In the genomic region with DNA sequence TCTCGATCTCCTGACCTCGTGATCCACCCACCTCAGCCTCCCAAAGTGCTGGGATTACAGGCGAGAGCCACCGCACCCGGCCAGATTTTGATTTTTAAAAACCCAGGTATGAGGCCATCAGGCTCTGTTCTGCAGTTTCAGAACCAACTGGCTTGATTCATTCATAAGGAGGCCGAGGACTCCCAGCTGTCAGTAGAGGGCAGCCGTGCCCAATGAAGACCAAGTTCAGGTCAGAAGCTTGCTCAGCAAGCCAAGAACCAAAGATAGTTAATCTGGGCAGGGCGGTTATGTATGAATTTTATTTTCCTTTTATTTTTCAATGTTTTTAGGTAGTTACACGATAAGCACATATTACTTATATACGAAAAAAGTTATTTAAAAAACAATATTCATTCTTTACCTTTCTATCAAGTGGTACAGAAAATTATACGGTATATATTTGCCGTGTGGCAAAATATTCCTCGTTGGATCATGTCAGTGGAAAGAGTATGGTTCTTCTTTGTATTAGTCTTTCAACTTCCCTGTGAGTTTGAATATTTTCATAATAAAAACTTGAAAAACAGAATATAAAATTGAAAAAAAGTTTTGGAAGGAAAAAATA, we compare ENCODE assay signal across 8 cellular contexts. TPM values are rescaled to one million over a fixed set of nuclear protein-coding genes. Genes with fewer than 3 reads are reported as not detected.
DNase-seq lines count a peak whose midpoint lies in the region; ATAC-seq and TF ChIP-seq lines count a peak whose summit lies in the region.

No MANE protein-coding gene starts in this region.

- H3K4me1 Mint-ChIP-seq in activated CD8-positive, alpha-beta memory T cell treated with anti-CD3 and anti-CD28 coated beads, Interleukin-2, amount 10 ng/mL, durations not matched to agents 7 days and 5 days, result peaks cover 11% of the 10 kb centered on the region
- peaks cover 34% of the 10 kb centered on the region for H3K4me1 Mint-ChIP-seq in stimulated activated memory B cell treated with anti-CD40 and anti-IgM and Interleukin-4, amounts not matched to agents 10 μg/mL and 1 μg/mL and 100 μg/mL, for 72 hours

- H3K36me3 Mint-ChIP-seq in activated CD8-positive, alpha-beta memory T cell treated with anti-CD3 and anti-CD28 coated beads, Interleukin-2, amount 10 ng/mL, durations not matched to agents 7 days and 5 days, result peaks cover 6% of the 10 kb centered on the region
- H3K36me3 Mint-ChIP-seq in stimulated activated memory B cell treated with anti-CD40 and anti-IgM and Interleukin-4, amounts not matched to agents 10 μg/mL and 1 μg/mL and 100 μg/mL, for 72 hours, result peaks cover 7% of the 10 kb centered on the region

- no peak overlapping the region for H3K4me3 Mint-ChIP-seq in activated CD8-positive, alpha-beta memory T cell treated with anti-CD3 and anti-CD28 coated beads, Interleukin-2, amount 10 ng/mL, durations not matched to agents 7 days and 5 days
- no peak overlapping the region for H3K4me3 Mint-ChIP-seq in stimulated activated memory B cell treated with anti-CD40 and anti-IgM and Interleukin-4, amounts not matched to agents 10 μg/mL and 1 μg/mL and 100 μg/mL, for 72 hours

- DNase-seq in GDM1 (lab: John Stamatoyannopoulos, UW) (peak; percentile 18), HCEC 1CT (peak; percentile 78), NCI-H446 treated with DMSO at 0.1 percent for 48 hours (lab: John Stamatoyannopoulos, UW) (peak; percentile 45), epithelial cell of esophagus (ENCODE audit: low read depth) (peak; percentile 88), myocyte (ENCODE audit: low read depth) (peak; percentile 87)
- peak; percentile 83 for DNase-seq in activated CD8-positive, alpha-beta memory T cell treated with anti-CD3 and anti-CD28 coated beads, Interleukin-2, amount 10 ng/mL, durations not matched to agents 7 days and 5 days

- H3K4me3 ChIP-seq in epithelial cell of esophagus (ENCODE audit: low read length), result no peak overlapping the region

- ATAC-seq in activated CD8-positive, alpha-beta memory T cell treated with anti-CD3 and anti-CD28 coated beads, Interleukin-2, amount 10 ng/mL, durations not matched to agents 7 days and 5 days, result peak; percentile 77
- ATAC-seq in stimulated activated memory B cell treated with anti-CD40 and anti-IgM and Interleukin-4, amounts not matched to agents 10 μg/mL and 1 μg/mL and 100 μg/mL, for 72 hours, result peak; percentile 74
- ATAC-seq in HG02588 (IDR thresholded peaks at IDR 0.05; ENCODE audit: unreplicated experiment), result no peak

- H3K27ac Mint-ChIP-seq in activated CD8-positive, alpha-beta memory T cell treated with anti-CD3 and anti-CD28 coated beads, Interleukin-2, amount 10 ng/mL, durations not matched to agents 7 days and 5 days, result no peak overlapping the region
- H3K27ac Mint-ChIP-seq in stimulated activated memory B cell treated with anti-CD40 and anti-IgM and Interleukin-4, amounts not matched to agents 10 μg/mL and 1 μg/mL and 100 μg/mL, for 72 hours, result no peak overlapping the region

- no peaks in the 10 kb centered on the region for H3K27me3 Mint-ChIP-seq in activated CD8-positive, alpha-beta memory T cell treated with anti-CD3 and anti-CD28 coated beads, Interleukin-2, amount 10 ng/mL, durations not matched to agents 7 days and 5 days
- no peaks in the 10 kb centered on the region for H3K27me3 Mint-ChIP-seq in stimulated activated memory B cell treated with anti-CD40 and anti-IgM and Interleukin-4, amounts not matched to agents 10 μg/mL and 1 μg/mL and 100 μg/mL, for 72 hours

- no peaks in the 10 kb centered on the region for H3K9me3 Mint-ChIP-seq in activated CD8-positive, alpha-beta memory T cell treated with anti-CD3 and anti-CD28 coated beads, Interleukin-2, amount 10 ng/mL, durations not matched to agents 7 days and 5 days (ENCODE audit: low read depth)
- no peaks in the 10 kb centered on the region for H3K9me3 Mint-ChIP-seq in stimulated activated memory B cell treated with anti-CD40 and anti-IgM and Interleukin-4, amounts not matched to agents 10 μg/mL and 1 μg/mL and 100 μg/mL, for 72 hours

- CTCF ChIA-PET in activated CD8-positive, alpha-beta memory T cell treated with anti-CD3 and anti-CD28 coated beads, Interleukin-2, amount 10 ng/mL, durations not matched to agents 7 days and 5 days (lab: Charles Lee), result interaction anchor here (0.6 to 1.2 kb wide), 9 partner anchors 11 to 372 kb away, joined by 3 to 7 read pairs (median 4); no protein-coding TSS in a partner anchor

- TF ChIP-seq CTCF in epithelial cell of esophagus (IDR thresholded peaks at IDR 0.05; ENCODE audit: insufficient read depth, low read depth, low read length, missing control alignments), result peak; percentile 88

RNA-seq across cellular contexts. Expression of a gene that starts 18.0 kb away (rescaled TPM):
- 100 to 1,000 TPM; 141 to 142 TPM for total RNA-seq in activated CD8-positive, alpha-beta memory T cell treated with anti-CD3 and anti-CD28 coated beads, Interleukin-2, amount 10 ng/mL, durations not matched to agents 7 days and 5 days
- total RNA-seq in myocyte, result 120 and 152 TPM in 2 replicates
- polyA plus RNA-seq in myocyte (2012), result 118 TPM

RNA-seq across cellular contexts. Expression of a gene that starts 44.7 kb away (rescaled TPM):
- not detected for total RNA-seq in activated CD8-positive, alpha-beta memory T cell treated with anti-CD3 and anti-CD28 coated beads, Interleukin-2, amount 10 ng/mL, durations not matched to agents 7 days and 5 days
- not detected in 2 replicates for total RNA-seq in myocyte
- polyA plus RNA-seq in myocyte (2012), result not detected

Comparison
In these comparisons a context has a peak if more than half of its experiments do, and no peak if none do; other contexts are left out.
1. DNase-seq: peak in every context shown above with its lines; median percentile 88 in epithelial cell of esophagus; 87 in myocyte; 83 in activated CD8-positive, alpha-beta memory T cell treated with anti-CD3 and anti-CD28 coated beads, Interleukin-2, amount 10 ng/mL, durations not matched to agents 7 days and 5 days; 78 in HCEC 1CT; 45 in NCI-H446 treated with DMSO at 0.1 percent for 48 hours; 18 in GDM1.